Comparison of ENCODE assay signal across 20 cellular contexts in the genomic region with DNA sequence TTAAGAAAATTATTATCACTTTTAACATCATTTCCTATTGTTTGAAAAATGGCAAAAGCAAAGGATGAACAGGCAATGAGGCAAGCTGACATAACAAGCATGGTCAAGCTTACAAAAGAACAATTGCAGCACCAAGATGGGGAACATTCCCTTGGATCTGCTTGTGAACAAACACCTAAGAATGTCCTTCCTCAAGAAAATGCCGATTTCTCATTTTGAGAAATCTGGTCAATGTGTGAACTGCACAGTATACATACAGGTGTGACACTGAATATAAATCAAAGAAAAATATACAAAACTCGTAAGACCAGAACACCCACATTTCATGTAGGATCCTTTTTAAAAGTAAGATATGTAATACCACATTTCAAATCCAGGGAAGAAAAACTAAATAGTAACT. TPM values are rescaled to one million over a fixed set of nuclear protein-coding genes. Genes with fewer than 3 reads are reported as not detected.
DNase-seq lines count a peak whose midpoint lies in the region; ATAC-seq and TF ChIP-seq lines count a peak whose summit lies in the region.
"Had no signal": no experiment of that assay in that cellular context is flagged by ENCODE, and none has a peak within 500 bp of the region (broad histone marks: within the 10 kb centered on the region; RNA-seq: fewer than 3 reads in every experiment).

No MANE protein-coding gene starts in this region.

- no peak overlapping the region for H3K4me3 Mint-ChIP-seq in activated naive CD4-positive, alpha-beta T cell treated with anti-CD3 and anti-CD28 coated beads, Interleukin-2, amount 50 U/mL, for 24 hours
- H3K4me3 Mint-ChIP-seq: CD4-positive, alpha-beta T cell; H9; T-helper 17 cell had no signal

- peaks cover 23% of the 10 kb centered on the region for H3K4me1 Mint-ChIP-seq in activated naive CD4-positive, alpha-beta T cell treated with anti-CD3 and anti-CD28 coated beads, Interleukin-2, amount 50 U/mL, for 24 hours
- H3K4me1 Mint-ChIP-seq: H9 had no signal

- no peak for ATAC-seq in thoracic aorta (ENCODE audit: insufficient number of reproducible peaks, low FRiP score, low read depth)
- ATAC-seq in GM19452 (IDR thresholded peaks at IDR 0.05; ENCODE audit: unreplicated experiment), result no peak
- ATAC-seq in GM21737 (IDR thresholded peaks at IDR 0.05; ENCODE audit: unreplicated experiment), result no peak
- ATAC-seq: heart right ventricle, T-helper 17 cell had no signal

- peaks cover 11% of the 10 kb centered on the region for H3K36me3 Mint-ChIP-seq in activated naive CD4-positive, alpha-beta T cell treated with anti-CD3 and anti-CD28 coated beads, Interleukin-2, amount 50 U/mL, for 24 hours
- H3K36me3 Mint-ChIP-seq: activated naive CD4-positive, alpha-beta T cell treated with anti-CD3 and anti-CD28 coated beads, Interleukin-2, amount 50 U/mL, for 72 hours had no signal

- H3K27ac ChIP-seq in brain microvascular endothelial cell (peak overlapping the region; percentile 53), thoracic aorta (peak overlapping the region; percentile 46 to 82)
- H3K27ac ChIP-seq: upper lobe of left lung had no signal

- peak overlapping the region; percentile 41 for H3K27ac Mint-ChIP-seq in activated naive CD4-positive, alpha-beta T cell treated with anti-CD3 and anti-CD28 coated beads, Interleukin-2, amount 50 U/mL, for 24 hours
- H3K27ac Mint-ChIP-seq: activated naive CD4-positive, alpha-beta T cell treated with anti-CD3 and anti-CD28 coated beads, Interleukin-2, amount 50 U/mL, for 72 hours; CD4-positive, alpha-beta T cell; H9; T-helper 17 cell had no signal

- no peaks in the 10 kb centered on the region for H3K27me3 Mint-ChIP-seq in activated naive CD4-positive, alpha-beta T cell treated with anti-CD3 and anti-CD28 coated beads, Interleukin-2, amount 50 U/mL, for 24 hours
- H3K27me3 Mint-ChIP-seq: CD4-positive, alpha-beta T cell; T-helper 17 cell had no signal

- no peaks in the 10 kb centered on the region for H3K9me3 ChIP-seq in thoracic aorta
- H3K9me3 ChIP-seq: heart right ventricle, upper lobe of left lung had no signal

- no peak for DNase-seq in activated naive CD4-positive, alpha-beta T cell (lab: John Stamatoyannopoulos, UW)
- peak; percentile 7 for DNase-seq in brain microvascular endothelial cell
- peak; percentile 38 for DNase-seq in fibroblast of villous mesenchyme (ENCODE audit: low read depth)
- no peak for DNase-seq in thoracic aorta (ENCODE audit: low spot score)
- DNase-seq in COR-L47 (lab: John Stamatoyannopoulos, UW), result no peak
- DNase-seq: 8988T; activated CD4-positive, alpha-beta T cell treated with anti-CD3 and anti-CD28 coated beads for 1 hour; CD4-positive, alpha-beta T cell; DND-41; H9; heart right ventricle; NCI-H82; nucleus accumbens; stimulated activated CD4-positive, alpha-beta T cell treated with anti-CD3 and anti-CD28 coated beads, Interleukin-4, amount 100 ng/mL, for 4 hours; T-helper 17 cell; upper lobe of left lung had no signal

- peaks cover 24 to 61% of the 10 kb centered on the region in 2 donors for H3K4me1 ChIP-seq in thoracic aorta (ENCODE audit: control insufficient read depth in 1 of 2, low read depth in 2 of 2)

- H3K27me3 ChIP-seq in brain microvascular endothelial cell (replicated peaks), result no peaks in the 10 kb centered on the region
- no peaks in the 10 kb centered on the region for H3K27me3 ChIP-seq in thoracic aorta (replicated peaks; ENCODE audit: insufficient read depth)
- H3K27me3 ChIP-seq: heart right ventricle, upper lobe of left lung had no signal

- no peak for TF ChIP-seq CTCF in brain microvascular endothelial cell (IDR thresholded peaks at IDR 0.05; ENCODE audit: low read depth, low read length, missing control alignments)
- TF ChIP-seq CTCF in fibroblast of villous mesenchyme (IDR thresholded peaks at IDR 0.05; ENCODE audit: insufficient read depth, low read depth, low read length), result no peak
- no peak for TF ChIP-seq CTCF in thoracic aorta (IDR thresholded peaks at IDR 0.05)

- no peaks in the 10 kb centered on the region for H3K36me3 ChIP-seq in brain microvascular endothelial cell (replicated peaks)
- H3K36me3 ChIP-seq in thoracic aorta, result no peaks in the 10 kb centered on the region
- H3K36me3 ChIP-seq: upper lobe of left lung had no signal

- no peaks in the 10 kb centered on the region for H3K9me3 Mint-ChIP-seq in activated naive CD4-positive, alpha-beta T cell treated with anti-CD3 and anti-CD28 coated beads, Interleukin-2, amount 50 U/mL, for 24 hours
- H3K9me3 Mint-ChIP-seq: activated naive CD4-positive, alpha-beta T cell treated with anti-CD3 and anti-CD28 coated beads, Interleukin-2, amount 50 U/mL, for 72 hours; CD4-positive, alpha-beta T cell; H9 had no signal

- in situ Hi-C loops in brain microvascular endothelial cell (cut with HindIII; ENCODE audit: low pct_ligation_motif_present, low sequenced_read_pairs), result no loop called here

- H3K4me3 ChIP-seq in brain microvascular endothelial cell (ENCODE audit: low read depth, low read length), result no peak overlapping the region
- H3K4me3 ChIP-seq in fibroblast of villous mesenchyme (ENCODE audit: low read depth, low read length), result no peak overlapping the region
- no peak overlapping the region for H3K4me3 ChIP-seq in thoracic aorta
- H3K4me3 ChIP-seq: heart right ventricle, upper lobe of left lung had no signal

RNA-seq across cellular contexts. Expression of a gene that starts 58.9 kb away (rescaled TPM):
- total RNA-seq in fibroblast of villous mesenchyme (59.3 and 84.2 TPM in 2 replicates), thoracic aorta (100 to 1,000 TPM in 1 of 2 donors, 10 to 100 TPM in 1; 98.8 to 123 TPM)

Comparison
In these comparisons a context has a peak if more than half of its experiments do, and no peak if none do; other contexts are left out.
1. DNase-seq: peak in brain microvascular endothelial cell (single experiment) and fibroblast of villous mesenchyme (single experiment); none in activated naive CD4-positive, alpha-beta T cell (0 of 4), thoracic aorta (single experiment) and COR-L47 (single experiment).